1 cellular context compared by ENCODE assay signal in the genomic region with DNA sequence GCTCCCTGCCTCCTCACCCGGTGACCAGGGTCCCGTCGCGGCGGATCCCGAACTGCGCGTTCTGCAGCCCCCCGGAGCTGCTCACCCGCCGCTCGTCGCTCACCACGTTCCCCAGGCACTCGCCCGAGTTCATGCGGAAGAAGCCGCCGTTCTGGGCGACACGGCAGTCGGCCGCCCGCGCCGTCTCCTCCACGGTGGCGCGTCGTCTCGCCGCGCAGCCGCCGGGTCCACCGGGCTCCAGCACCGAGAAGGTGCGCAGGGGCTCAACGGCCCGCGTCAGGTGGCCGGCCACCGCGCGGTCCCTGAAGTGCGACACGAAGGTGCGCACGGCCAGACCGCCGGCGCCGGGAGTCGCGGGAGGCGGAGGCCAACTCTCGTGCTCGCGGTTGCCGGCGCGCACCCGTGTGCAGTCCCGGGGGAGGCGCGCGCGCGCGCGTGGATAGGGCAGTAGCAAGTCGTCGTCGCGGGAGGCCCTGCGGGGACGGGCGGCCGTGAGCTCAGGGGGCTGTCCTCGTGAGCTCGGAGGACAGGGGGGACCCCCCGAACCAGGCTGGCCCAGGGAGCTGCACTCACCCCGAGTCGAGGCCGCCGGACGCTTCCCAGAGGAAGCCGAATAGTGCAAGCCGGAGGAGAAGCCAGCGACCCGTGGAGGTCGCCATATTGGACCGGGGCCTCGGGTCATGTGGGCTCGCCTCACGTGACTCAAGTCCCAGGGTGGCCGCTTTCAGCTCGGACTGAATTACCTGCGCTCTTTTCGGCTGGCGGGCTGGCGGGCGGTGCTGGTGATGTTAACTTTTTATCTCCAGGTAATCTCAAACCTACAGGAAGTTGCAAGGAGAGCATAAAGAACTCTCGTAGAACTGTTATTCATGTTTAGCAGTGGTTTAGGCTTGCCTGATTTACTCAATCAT.
A peak's percentile ranks its signal among the peaks of the same experiment; 100 is the strongest.
TF ChIP-seq lines count a peak whose summit lies in the region.

A gene with protein sequence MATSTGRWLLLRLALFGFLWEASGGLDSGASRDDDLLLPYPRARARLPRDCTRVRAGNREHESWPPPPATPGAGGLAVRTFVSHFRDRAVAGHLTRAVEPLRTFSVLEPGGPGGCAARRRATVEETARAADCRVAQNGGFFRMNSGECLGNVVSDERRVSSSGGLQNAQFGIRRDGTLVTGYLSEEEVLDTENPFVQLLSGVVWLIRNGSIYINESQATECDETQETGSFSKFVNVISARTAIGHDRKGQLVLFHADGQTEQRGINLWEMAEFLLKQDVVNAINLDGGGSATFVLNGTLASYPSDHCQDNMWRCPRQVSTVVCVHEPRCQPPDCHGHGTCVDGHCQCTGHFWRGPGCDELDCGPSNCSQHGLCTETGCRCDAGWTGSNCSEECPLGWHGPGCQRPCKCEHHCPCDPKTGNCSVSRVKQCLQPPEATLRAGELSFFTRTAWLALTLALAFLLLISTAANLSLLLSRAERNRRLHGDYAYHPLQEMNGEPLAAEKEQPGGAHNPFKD (minus strand): TSS at position 680 of the 911 bp plus-strand sequence. CDS start 21 bp downstream, at position 659.

TF ChIP-seq in HepG2, 621 proteins besides CTCF, POLR2A, EP300 and RAD21 (continued from another document and continues in another):
- TF ChIP-seq ZFP36L1 (CRISPR knock-in tag; IDR thresholded peaks at IDR 0.05) (no peak; the same call in 1 of the 2 replicates), ZNF160 (CRISPR knock-in tag; IDR thresholded peaks at IDR 0.05) (peak; percentile 90), GZF1 (CRISPR knock-in tag; IDR thresholded peaks at IDR 0.05) (peak; percentile 65), ZNF30 (CRISPR knock-in tag; IDR thresholded peaks at IDR 0.05) (no peak; the same call in 1 of the 2 replicates), KDM1A (CRISPR knock-in tag; IDR thresholded peaks at IDR 0.05) (no peak), SRSF1 (optimal IDR thresholded peaks at IDR 0.05; ENCODE audit: low read depth, low read length) (peak; percentile 31), ZNF234 (CRISPR knock-in tag; conservative IDR thresholded peaks at IDR 0.05) (peak; percentile 99), CEBPB (IDR thresholded peaks at IDR 0.05; ENCODE audit: borderline replicate concordance, low read depth, low read length) (no peak), SAFB2 (CRISPR knock-in tag; IDR thresholded peaks at IDR 0.05; ENCODE audit: borderline replicate concordance, low read depth) (peak; percentile 93), ZNF839 (CRISPR knock-in tag; IDR thresholded peaks at IDR 0.05; ENCODE audit: borderline replicate concordance) (peak; percentile 84), PTBP1 (IDR thresholded peaks at IDR 0.05; ENCODE audit: low read depth, low read length, poor library complexity, severe bottlenecking) (peak; percentile 81), ZSCAN9 (CRISPR knock-in tag; IDR thresholded peaks at IDR 0.05; ENCODE audit: borderline replicate concordance) (peak; percentile 87; the same call in 1 of the 2 replicates), FOXO1 (CRISPR knock-in tag; IDR thresholded peaks at IDR 0.05) (peak; percentile 75; the same call in 1 of the 2 replicates), ATF7 (IDR thresholded peaks at IDR 0.05) (no peak), ATF7 (CRISPR knock-in tag; IDR thresholded peaks at IDR 0.05) (0 out of 2 replicates have a peak, but pooled peaks have one; percentile 65), ZFP82 (CRISPR knock-in tag; IDR thresholded peaks at IDR 0.05; ENCODE audit: borderline replicate concordance) (no peak), SP1 (IDR thresholded peaks at IDR 0.05) (no peak), SP1 (CRISPR knock-in tag; IDR thresholded peaks at IDR 0.05) (peak; percentile 63), FOSL1 (CRISPR knock-in tag; IDR thresholded peaks at IDR 0.05; ENCODE audit: borderline replicate concordance) (peak; percentile 21; the same call in 1 of the 2 replicates)
- TF ChIP-seq, protein P1, sequence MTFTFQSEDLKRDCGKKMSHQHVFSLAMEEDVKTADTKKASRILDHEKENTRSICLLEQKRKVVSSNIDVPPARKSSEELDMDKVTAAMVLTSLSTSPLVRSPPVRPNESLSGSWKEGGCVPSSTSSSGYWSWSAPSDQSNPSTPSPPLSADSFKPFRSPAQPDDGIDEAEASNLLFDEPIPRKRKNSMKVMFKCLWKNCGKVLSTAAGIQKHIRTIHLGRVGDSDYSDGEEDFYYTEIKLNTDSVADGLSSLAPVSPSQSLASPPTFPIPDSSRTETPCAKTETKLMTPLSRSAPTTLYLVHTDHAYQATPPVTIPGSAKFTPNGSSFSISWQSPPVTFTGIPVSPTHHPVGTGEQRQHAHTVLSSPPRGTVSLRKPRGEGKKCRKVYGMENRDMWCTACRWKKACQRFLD (CRISPR knock-in tag; IDR thresholded peaks at IDR 0.05; ENCODE audit: borderline replicate concordance): peak; percentile 91
- TF ChIP-seq, protein P2, sequence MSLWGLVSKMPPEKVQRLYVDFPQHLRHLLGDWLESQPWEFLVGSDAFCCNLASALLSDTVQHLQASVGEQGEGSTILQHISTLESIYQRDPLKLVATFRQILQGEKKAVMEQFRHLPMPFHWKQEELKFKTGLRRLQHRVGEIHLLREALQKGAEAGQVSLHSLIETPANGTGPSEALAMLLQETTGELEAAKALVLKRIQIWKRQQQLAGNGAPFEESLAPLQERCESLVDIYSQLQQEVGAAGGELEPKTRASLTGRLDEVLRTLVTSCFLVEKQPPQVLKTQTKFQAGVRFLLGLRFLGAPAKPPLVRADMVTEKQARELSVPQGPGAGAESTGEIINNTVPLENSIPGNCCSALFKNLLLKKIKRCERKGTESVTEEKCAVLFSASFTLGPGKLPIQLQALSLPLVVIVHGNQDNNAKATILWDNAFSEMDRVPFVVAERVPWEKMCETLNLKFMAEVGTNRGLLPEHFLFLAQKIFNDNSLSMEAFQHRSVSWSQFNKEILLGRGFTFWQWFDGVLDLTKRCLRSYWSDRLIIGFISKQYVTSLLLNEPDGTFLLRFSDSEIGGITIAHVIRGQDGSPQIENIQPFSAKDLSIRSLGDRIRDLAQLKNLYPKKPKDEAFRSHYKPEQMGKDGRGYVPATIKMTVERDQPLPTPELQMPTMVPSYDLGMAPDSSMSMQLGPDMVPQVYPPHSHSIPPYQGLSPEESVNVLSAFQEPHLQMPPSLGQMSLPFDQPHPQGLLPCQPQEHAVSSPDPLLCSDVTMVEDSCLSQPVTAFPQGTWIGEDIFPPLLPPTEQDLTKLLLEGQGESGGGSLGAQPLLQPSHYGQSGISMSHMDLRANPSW (CRISPR knock-in tag; IDR thresholded peaks at IDR 0.05; ENCODE audit: borderline replicate concordance): 0 out of 2 replicates have a peak, but pooled peaks have one; percentile 33
- TF ChIP-seq, protein P3, sequence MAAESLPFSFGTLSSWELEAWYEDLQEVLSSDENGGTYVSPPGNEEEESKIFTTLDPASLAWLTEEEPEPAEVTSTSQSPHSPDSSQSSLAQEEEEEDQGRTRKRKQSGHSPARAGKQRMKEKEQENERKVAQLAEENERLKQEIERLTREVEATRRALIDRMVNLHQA (CRISPR knock-in tag; IDR thresholded peaks at IDR 0.05): 0 out of 2 replicates have a peak, but pooled peaks have one; percentile 40
- TF ChIP-seq, protein P4, sequence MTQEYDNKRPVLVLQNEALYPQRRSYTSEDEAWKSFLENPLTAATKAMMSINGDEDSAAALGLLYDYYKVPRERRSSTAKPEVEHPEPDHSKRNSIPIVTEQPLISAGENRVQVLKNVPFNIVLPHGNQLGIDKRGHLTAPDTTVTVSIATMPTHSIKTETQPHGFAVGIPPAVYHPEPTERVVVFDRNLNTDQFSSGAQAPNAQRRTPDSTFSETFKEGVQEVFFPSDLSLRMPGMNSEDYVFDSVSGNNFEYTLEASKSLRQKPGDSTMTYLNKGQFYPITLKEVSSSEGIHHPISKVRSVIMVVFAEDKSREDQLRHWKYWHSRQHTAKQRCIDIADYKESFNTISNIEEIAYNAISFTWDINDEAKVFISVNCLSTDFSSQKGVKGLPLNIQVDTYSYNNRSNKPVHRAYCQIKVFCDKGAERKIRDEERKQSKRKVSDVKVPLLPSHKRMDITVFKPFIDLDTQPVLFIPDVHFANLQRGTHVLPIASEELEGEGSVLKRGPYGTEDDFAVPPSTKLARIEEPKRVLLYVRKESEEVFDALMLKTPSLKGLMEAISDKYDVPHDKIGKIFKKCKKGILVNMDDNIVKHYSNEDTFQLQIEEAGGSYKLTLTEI (CRISPR knock-in tag; conservative IDR thresholded peaks at IDR 0.05): no peak; the same call in 1 of the 2 replicates
- TF ChIP-seq, protein P5, sequence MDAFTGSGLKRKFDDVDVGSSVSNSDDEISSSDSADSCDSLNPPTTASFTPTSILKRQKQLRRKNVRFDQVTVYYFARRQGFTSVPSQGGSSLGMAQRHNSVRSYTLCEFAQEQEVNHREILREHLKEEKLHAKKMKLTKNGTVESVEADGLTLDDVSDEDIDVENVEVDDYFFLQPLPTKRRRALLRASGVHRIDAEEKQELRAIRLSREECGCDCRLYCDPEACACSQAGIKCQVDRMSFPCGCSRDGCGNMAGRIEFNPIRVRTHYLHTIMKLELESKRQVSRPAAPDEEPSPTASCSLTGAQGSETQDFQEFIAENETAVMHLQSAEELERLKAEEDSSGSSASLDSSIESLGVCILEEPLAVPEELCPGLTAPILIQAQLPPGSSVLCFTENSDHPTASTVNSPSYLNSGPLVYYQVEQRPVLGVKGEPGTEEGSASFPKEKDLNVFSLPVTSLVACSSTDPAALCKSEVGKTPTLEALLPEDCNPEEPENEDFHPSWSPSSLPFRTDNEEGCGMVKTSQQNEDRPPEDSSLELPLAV (CRISPR knock-in tag; conservative IDR thresholded peaks at IDR 0.05; ENCODE audit: low read depth): no peak
- TF ChIP-seq, protein P6, sequence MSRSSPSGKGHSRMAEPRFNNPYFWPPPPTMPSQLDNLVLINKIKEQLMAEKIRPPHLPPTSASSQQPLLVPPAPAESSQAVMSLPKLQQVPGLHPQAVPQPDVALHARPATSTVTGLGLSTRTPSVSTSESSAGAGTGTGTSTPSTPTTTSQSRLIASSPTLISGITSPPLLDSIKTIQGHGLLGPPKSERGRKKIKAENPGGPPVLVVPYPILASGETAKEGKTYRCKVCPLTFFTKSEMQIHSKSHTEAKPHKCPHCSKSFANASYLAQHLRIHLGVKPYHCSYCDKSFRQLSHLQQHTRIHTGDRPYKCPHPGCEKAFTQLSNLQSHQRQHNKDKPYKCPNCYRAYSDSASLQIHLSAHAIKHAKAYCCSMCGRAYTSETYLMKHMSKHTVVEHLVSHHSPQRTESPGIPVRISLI (CRISPR knock-in tag; IDR thresholded peaks at IDR 0.05; ENCODE audit: borderline replicate concordance): peak; percentile 81; the same call in 1 of the 2 replicates
- TF ChIP-seq, protein P7, sequence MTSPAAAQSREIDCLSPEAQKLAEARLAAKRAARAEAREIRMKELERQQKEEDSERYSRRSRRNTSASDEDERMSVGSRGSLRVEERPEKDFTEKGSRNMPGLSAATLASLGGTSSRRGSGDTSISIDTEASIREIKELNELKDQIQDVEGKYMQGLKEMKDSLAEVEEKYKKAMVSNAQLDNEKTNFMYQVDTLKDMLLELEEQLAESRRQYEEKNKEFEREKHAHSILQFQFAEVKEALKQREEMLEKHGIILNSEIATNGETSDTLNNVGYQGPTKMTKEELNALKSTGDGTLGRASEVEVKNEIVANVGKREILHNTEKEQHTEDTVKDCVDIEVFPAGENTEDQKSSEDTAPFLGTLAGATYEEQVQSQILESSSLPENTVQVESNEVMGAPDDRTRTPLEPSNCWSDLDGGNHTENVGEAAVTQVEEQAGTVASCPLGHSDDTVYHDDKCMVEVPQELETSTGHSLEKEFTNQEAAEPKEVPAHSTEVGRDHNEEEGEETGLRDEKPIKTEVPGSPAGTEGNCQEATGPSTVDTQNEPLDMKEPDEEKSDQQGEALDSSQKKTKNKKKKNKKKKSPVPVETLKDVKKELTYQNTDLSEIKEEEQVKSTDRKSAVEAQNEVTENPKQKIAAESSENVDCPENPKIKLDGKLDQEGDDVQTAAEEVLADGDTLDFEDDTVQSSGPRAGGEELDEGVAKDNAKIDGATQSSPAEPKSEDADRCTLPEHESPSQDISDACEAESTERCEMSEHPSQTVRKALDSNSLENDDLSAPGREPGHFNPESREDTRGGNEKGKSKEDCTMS (CRISPR knock-in tag; conservative IDR thresholded peaks at IDR 0.05): no peak
- TF ChIP-seq, protein P8, sequence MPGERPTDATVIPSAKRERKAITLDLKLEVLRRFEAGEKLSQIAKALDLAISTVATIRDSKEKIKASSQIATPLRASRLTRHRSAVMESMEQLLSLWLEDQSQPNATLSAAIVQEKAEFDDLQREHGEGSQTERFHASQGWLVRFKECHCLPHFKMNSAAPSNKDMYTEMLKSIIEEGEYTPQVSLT (CRISPR knock-in tag; IDR thresholded peaks at IDR 0.05; ENCODE audit: borderline replicate concordance, low read depth): no peak
- TF ChIP-seq, protein P9, sequence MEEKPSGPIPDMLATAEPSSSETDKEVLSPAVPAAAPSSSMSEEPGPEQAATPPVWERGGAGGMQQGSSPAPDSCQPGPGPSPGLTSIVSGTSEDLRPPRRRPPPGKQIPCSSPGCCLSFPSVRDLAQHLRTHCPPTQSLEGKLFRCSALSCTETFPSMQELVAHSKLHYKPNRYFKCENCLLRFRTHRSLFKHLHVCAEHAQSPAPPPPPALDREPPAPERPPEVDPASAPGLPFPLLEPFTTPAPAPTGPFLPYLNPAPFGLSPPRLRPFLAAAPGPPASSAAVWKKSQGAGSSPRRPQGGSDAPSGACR (CRISPR knock-in tag; IDR thresholded peaks at IDR 0.05): peak; percentile 91
- TF ChIP-seq, protein P10, sequence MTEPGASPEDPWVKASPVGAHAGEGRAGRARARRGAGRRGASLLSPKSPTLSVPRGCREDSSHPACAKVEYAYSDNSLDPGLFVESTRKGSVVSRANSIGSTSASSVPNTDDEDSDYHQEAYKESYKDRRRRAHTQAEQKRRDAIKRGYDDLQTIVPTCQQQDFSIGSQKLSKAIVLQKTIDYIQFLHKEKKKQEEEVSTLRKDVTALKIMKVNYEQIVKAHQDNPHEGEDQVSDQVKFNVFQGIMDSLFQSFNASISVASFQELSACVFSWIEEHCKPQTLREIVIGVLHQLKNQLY (CRISPR knock-in tag; IDR thresholded peaks at IDR 0.05): peak; percentile 55; the same call in 1 of the 2 replicates
- TF ChIP-seq, protein P11, sequence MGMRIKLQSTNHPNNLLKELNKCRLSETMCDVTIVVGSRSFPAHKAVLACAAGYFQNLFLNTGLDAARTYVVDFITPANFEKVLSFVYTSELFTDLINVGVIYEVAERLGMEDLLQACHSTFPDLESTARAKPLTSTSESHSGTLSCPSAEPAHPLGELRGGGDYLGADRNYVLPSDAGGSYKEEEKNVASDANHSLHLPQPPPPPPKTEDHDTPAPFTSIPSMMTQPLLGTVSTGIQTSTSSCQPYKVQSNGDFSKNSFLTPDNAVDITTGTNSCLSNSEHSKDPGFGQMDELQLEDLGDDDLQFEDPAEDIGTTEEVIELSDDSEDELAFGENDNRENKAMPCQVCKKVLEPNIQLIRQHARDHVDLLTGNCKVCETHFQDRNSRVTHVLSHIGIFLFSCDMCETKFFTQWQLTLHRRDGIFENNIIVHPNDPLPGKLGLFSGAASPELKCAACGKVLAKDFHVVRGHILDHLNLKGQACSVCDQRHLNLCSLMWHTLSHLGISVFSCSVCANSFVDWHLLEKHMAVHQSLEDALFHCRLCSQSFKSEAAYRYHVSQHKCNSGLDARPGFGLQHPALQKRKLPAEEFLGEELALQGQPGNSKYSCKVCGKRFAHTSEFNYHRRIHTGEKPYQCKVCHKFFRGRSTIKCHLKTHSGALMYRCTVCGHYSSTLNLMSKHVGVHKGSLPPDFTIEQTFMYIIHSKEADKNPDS (CRISPR knock-in tag; IDR thresholded peaks at IDR 0.05): peak; percentile 91
